Comparison of ENCODE assay signal across 13 cellular contexts in genomic region chr1:193025218-193025617, GRCh38. TPM values are rescaled to one million over a fixed set of nuclear protein-coding genes. Genes with fewer than 3 reads are reported as not detected.
DNase-seq lines count a peak whose midpoint lies in the region; ATAC-seq and TF ChIP-seq lines count a peak whose summit lies in the region.
"Had no signal": no experiment of that assay in that cellular context is flagged by ENCODE, and none has a peak within 500 bp of the region (broad histone marks: within the 10 kb centered on the region; RNA-seq: fewer than 3 reads in every experiment).

No MANE protein-coding gene starts in this region.

- H3K4me1 Mint-ChIP-seq in mesothelial cell of epicardium: peaks cover 5% of the 10 kb centered on the region
- no peaks in the 10 kb centered on the region for H3K4me1 Mint-ChIP-seq in effector memory CD8-positive, alpha-beta T cell (ENCODE audit: low read depth in 2 of 2)
- H3K4me1 Mint-ChIP-seq: IgD-negative memory B cell had no signal

- ATAC-seq in left ventricle myocardium superior (peak; percentile 34), Right ventricle myocardium superior (ENCODE audit: poor library complexity) (no peak), left lobe of liver (peak; percentile 99)
- no peak for ATAC-seq in effector memory CD8-positive, alpha-beta T cell (replicated peaks)
- ATAC-seq: HCT116 had no signal

- DNase-seq in left ventricle myocardium superior (no peak), Right ventricle myocardium superior (no peak), SW480 (ENCODE audit: low spot score) (peak; percentile 5), left lobe of liver (ENCODE audit: low spot score) (peak; percentile 46), mesothelial cell of epicardium (ENCODE audit: low spot score in 2 of 2, unreplicated experiment in 2 of 2) (no peak), NCI-H69 (lab: John Stamatoyannopoulos, UW) (no peak)
- DNase-seq in effector memory CD8-positive, alpha-beta T cell: no peak
- DNase-seq: ACHN; Calu3; CD4-positive, alpha-beta T cell; DMS 273 treated with DMSO at 0.1 percent for 48 hours had no signal

- no peak overlapping the region for H3K4me3 Mint-ChIP-seq in mesothelial cell of epicardium
- no peak overlapping the region for H3K4me3 Mint-ChIP-seq in effector memory CD8-positive, alpha-beta T cell
- H3K4me3 Mint-ChIP-seq: CD4-positive, alpha-beta T cell; IgD-negative memory B cell had no signal

- H3K9me3 Mint-ChIP-seq in mesothelial cell of epicardium: no peaks in the 10 kb centered on the region
- no peaks in the 10 kb centered on the region for H3K9me3 Mint-ChIP-seq in effector memory CD8-positive, alpha-beta T cell
- H3K9me3 Mint-ChIP-seq: CD4-positive, alpha-beta T cell; IgD-negative memory B cell had no signal

- no peak for TF ChIP-seq CTCF in mesothelial cell of epicardium (IDR thresholded peaks at IDR 0.05; ENCODE audit: unreplicated experiment)

- no peak overlapping the region for H3K27ac Mint-ChIP-seq in mesothelial cell of epicardium
- H3K27ac Mint-ChIP-seq in effector memory CD8-positive, alpha-beta T cell: peak overlapping the region in 1 of 2 donors; percentile 64
- H3K27ac Mint-ChIP-seq: CD4-positive, alpha-beta T cell had no signal

- H3K27me3 Mint-ChIP-seq in mesothelial cell of epicardium (ENCODE audit: low read depth): no peaks in the 10 kb centered on the region
- H3K27me3 Mint-ChIP-seq in effector memory CD8-positive, alpha-beta T cell: no peaks in the 10 kb centered on the region
- H3K27me3 Mint-ChIP-seq: CD4-positive, alpha-beta T cell; IgD-negative memory B cell had no signal

- intact Hi-C loops in left ventricle myocardium superior (cut with micrococcal nuclease): no loop called here
- intact Hi-C loops in Right ventricle myocardium superior (cut with DNase I): loop anchor here (10.0 kb wide), 1 partner anchor 220 kb away; the partner anchor contains the start of gene RGS2

- peaks cover 13% of the 10 kb centered on the region for H3K36me3 Mint-ChIP-seq in mesothelial cell of epicardium
- peaks cover 27% of the 10 kb centered on the region for H3K36me3 Mint-ChIP-seq in effector memory CD8-positive, alpha-beta T cell (ENCODE audit: insufficient read depth)
- H3K36me3 Mint-ChIP-seq: IgD-negative memory B cell had no signal

RNA-seq across cellular contexts. Expression of gene UCHL5, which starts 33.9 kb away (rescaled TPM):
- total RNA-seq in left ventricle myocardium superior (45.3 TPM), Right ventricle myocardium superior (42.3 TPM), left lobe of liver (15.2 TPM), mesothelial cell of epicardium (27.1 to 29.7 TPM (median 29.0 TPM) in 3 replicates)

RNA-seq across cellular contexts. Expression of gene RO60, which starts 34.2 kb away (rescaled TPM):
- total RNA-seq in left ventricle myocardium superior (51.6 TPM), Right ventricle myocardium superior (47.8 TPM), left lobe of liver (21.4 TPM), mesothelial cell of epicardium (103 to 107 TPM (median 104 TPM) in 3 replicates)

Comparison
In these comparisons a context has a peak if more than half of its experiments do, and no peak if none do; other contexts are left out.
1. ATAC-seq: peak in left ventricle myocardium superior (single experiment) and left lobe of liver (single experiment); none in Right ventricle myocardium superior (single experiment) and effector memory CD8-positive, alpha-beta T cell (single experiment).
2. DNase-seq: peak in SW480 (single experiment) and left lobe of liver (single experiment); none in left ventricle myocardium superior (single experiment), Right ventricle myocardium superior (single experiment), mesothelial cell of epicardium (0 of 2), NCI-H69 (single experiment) and effector memory CD8-positive, alpha-beta T cell (0 of 3).